Comparison of ENCODE assay signal across 21 cellular contexts in the genomic region with DNA sequence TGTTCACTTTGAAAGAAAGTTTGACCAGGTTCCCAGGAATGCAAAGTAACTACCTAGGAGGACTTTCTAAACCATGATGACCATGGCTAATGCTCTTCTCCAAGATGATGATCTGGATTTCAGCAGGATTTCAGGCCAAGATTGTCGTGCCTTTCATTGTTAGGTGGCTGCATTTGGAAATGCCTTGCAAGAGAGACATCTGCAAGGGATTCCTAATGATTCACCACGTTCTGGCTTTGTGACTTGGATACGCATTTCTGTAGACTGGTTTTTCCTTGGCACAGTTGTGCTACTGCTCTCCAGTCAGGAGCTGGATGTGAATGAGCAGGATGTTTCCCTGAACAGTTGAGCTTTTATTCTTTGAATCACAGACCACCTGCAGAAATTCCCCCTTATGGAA.
"Had no signal": no experiment of that assay in that cellular context is flagged by ENCODE, and none has a peak within 500 bp of the region (broad histone marks: within the 10 kb centered on the region; RNA-seq: fewer than 3 reads in every experiment).

No MANE protein-coding gene starts in this region.

- DNase-seq: activated CD4-positive, alpha-beta memory T cell treated with anti-CD3 and anti-CD28 coated beads, Interleukin-2, amount 10 ng/mL, durations not matched to agents 7 days and 5 days; activated CD4-positive, alpha-beta T cell treated with anti-CD3 and anti-CD28 coated beads for 1 hour; activated CD4-positive, alpha-beta T cell treated with anti-CD3 and anti-CD28 coated beads, Interleukin-2, amount 10 ng/mL, durations not matched to agents 7 days and 5 days; activated naive CD8-positive, alpha-beta T cell treated with anti-CD3 and anti-CD28 coated beads, Interleukin-2, amount 50 U/mL, for 24 hours; activated T-cell treated with anti-CD3 and anti-CD28 coated beads, Interleukin-2, amount 50 U/mL, for 4 hours; effector memory CD8-positive, alpha-beta T cell; left lung; lower lobe of right lung; mesendoderm; right lobe of liver; stimulated activated CD4-positive, alpha-beta T cell treated with anti-CD3 and anti-CD28 coated beads, Interleukin-4, amount 100 ng/mL, for 24 hours; T-helper 17 cell; uterus had no signal

- ATAC-seq: activated naive CD8-positive, alpha-beta T cell treated with anti-CD3 and anti-CD28 coated beads, Interleukin-2, amount 50 U/mL, for 24 hours; activated T-cell treated with anti-CD3 and anti-CD28 coated beads, Interleukin-2, amount 50 U/mL, for 4 hours; activated T-helper 17 cell treated with anti-CD3 and anti-CD28 coated beads, Interleukin-2, amount 50 U/mL, for 72 hours; effector memory CD8-positive, alpha-beta T cell; esophagus mucosa; left lung; lower lobe of right lung; natural killer cell treated with Interleukin-12 subunit alpha and Interleukin-12 subunit beta and Interleukin-15 and Interleukin-18, amount 100 ng/mL, for 72 hours; right lobe of liver; stimulated activated effector memory CD8-positive, alpha-beta T cell treated with anti-CD3 and anti-CD28 coated beads, Interleukin-12 subunit alpha, Interleukin-12 subunit beta, amount 100 ng/mL, for 72 hours; T-helper 17 cell; WTC11 had no signal

- H3K4me3 ChIP-seq: coronary artery, left lung, lower lobe of right lung, right lobe of liver, skin epidermis, thoracic aorta, uterus had no signal

- H3K4me1 ChIP-seq: left lung, lower lobe of right lung, right lobe of liver, uterus had no signal

- H3K27ac ChIP-seq: coronary artery, left lung, lower lobe of right lung, right lobe of liver, skin epidermis, thoracic aorta, uterus had no signal

- H3K36me3 ChIP-seq: left lung, lower lobe of right lung, right lobe of liver, thoracic aorta, uterus had no signal

- H3K27me3 ChIP-seq: left lung, right lobe of liver, uterus had no signal
